In the genomic region with DNA sequence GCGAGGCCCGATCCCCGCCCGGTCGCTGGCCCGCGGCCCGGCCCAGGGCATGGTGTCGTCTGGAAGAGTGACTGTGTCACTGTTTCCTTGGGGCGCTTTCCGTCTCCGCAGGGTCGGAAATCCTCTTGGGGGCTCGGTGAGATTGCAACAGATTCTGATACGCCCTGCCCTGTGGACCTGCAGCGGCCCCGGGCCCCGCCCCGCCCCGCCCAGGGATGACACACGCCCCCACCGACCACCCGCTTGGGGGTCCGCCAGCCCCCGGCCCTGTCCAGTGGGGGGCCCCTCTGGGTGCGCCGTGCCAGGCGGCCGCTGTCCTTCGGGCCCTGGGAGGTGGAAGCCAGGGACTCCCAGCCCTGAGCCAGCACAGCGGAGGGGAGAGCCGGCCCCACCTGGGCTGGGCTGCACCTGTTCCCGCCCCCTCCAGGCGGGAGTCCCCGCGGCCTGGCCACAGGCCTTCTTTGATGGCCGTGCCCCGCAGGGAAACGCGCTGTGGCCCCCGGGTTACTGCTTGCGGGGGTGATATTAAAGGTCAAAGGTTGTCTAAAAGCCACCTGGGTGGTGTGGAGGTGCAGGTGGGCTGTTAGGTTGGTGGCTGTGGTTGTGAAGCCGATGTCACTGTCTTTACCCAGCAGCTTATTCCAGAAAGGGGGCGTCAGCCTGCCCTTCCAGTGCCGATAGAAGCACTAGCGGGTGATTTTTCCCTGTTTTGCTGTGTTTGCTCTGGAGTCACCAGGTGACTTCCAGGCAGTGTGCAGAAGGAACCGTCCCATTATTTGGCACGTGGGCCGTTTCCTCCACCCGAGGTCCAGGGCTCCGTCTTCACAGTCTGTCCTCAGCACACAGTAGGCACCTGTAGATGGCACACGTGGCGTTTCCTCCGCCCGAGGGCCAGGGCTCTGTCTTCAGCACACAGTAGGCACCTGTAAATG, we compare ENCODE assay signal across 8 cellular contexts. TPM values are rescaled to one million over a fixed set of nuclear protein-coding genes. Genes with fewer than 3 reads are reported as not detected.
DNase-seq lines count a peak whose midpoint lies in the region; ATAC-seq lines count a peak whose summit lies in the region.

No MANE protein-coding gene starts in this region.

- no peaks in the 10 kb centered on the region for H3K9me3 ChIP-seq in MG63

- H3K36me3 ChIP-seq in MG63 = no peaks in the 10 kb centered on the region

- peak overlapping the region; percentile 53 for H3K4me3 ChIP-seq in MG63
- H3K4me3 ChIP-seq in iPS-11a (ENCODE audit: low read depth, low read length) = peak overlapping the region; percentile 58

- H3K27me3 ChIP-seq in MG63 = no peaks in the 10 kb centered on the region

- no peak for DNase-seq in activated CD4-positive, CD25-positive, alpha-beta regulatory T cell (lab: John Stamatoyannopoulos, UW)
- DNase-seq in MG63 (no peak), CD1c-positive myeloid dendritic cell (ENCODE audit: extremely low spot score) (no peak)
- peak; percentile 22 for DNase-seq in activated effector memory CD4-positive, alpha-beta T cell treated with Interleukin-2 at 50 U/mL for 16 hours
- peak; percentile 16 to 30 for DNase-seq in stimulated activated CD8-positive, alpha-beta memory T cell treated with anti-CD3 and anti-CD28 coated beads, Interleukin-2, amount 100 ng/mL, for 1 hour (ENCODE audit: low read depth in 2 of 2)

- peak; percentile 14 to 39 for ATAC-seq in activated CD4-positive, CD25-positive, alpha-beta regulatory T cell treated with anti-CD3 and anti-CD28 coated beads, Interleukin-2, amount 50 U/mL, for 24 hours
- no peak for ATAC-seq in GM18870 (IDR thresholded peaks at IDR 0.05; ENCODE audit: unreplicated experiment)

RNA-seq across cellular contexts. Expression of gene TBC1D24, which starts 0.8 kb away (rescaled TPM):
- 12.9 and 14.8 TPM in 2 replicates for total RNA-seq in MG63 (2014; rRNA removed; shearing (Covaris generic); ENCODE audit: low replicate concordance)

RNA-seq across cellular contexts. Expression of gene NTN3, which starts 4.6 kb away (rescaled TPM):
- not detected in 2 replicates for total RNA-seq in MG63 (2014; rRNA removed; shearing (Covaris generic); ENCODE audit: low replicate concordance)

RNA-seq across cellular contexts. Expression of gene TEDC2, which starts 15.8 kb away (rescaled TPM):
- total RNA-seq in MG63 (2014; rRNA removed; shearing (Covaris generic); ENCODE audit: low replicate concordance) = 32.3 and 38.6 TPM in 2 replicates

RNA-seq across cellular contexts. Expression of gene ATP6V0C, which starts 38.1 kb away (rescaled TPM):
- 15.0 and 19.4 TPM in 2 replicates for total RNA-seq in MG63 (2014; rRNA removed; shearing (Covaris generic); ENCODE audit: low replicate concordance)

RNA-seq across cellular contexts. Expression of gene AMDHD2, which starts 44.5 kb away (rescaled TPM):
- 15.8 and 25.9 TPM in 2 replicates for total RNA-seq in MG63 (2014; rRNA removed; shearing (Covaris generic); ENCODE audit: low replicate concordance)

Comparison
In these comparisons a context has a peak if more than half of its experiments do, and no peak if none do; other contexts are left out.
1. DNase-seq: peak in activated effector memory CD4-positive, alpha-beta T cell treated with Interleukin-2 at 50 U/mL for 16 hours (single experiment) and stimulated activated CD8-positive, alpha-beta memory T cell treated with anti-CD3 and anti-CD28 coated beads, Interleukin-2, amount 100 ng/mL, for 1 hour (2 of 2); none in activated CD4-positive, CD25-positive, alpha-beta regulatory T cell (0 of 4), MG63 (single experiment) and CD1c-positive myeloid dendritic cell (single experiment).